ENCODE assay signal across 2 cellular contexts in genomic region chr16:50593410-50594139, GRCh38.
TF ChIP-seq lines count a peak whose summit lies in the region.

No MANE protein-coding gene starts in this region.

TF ChIP-seq in HCT116, 20 proteins besides CTCF, POLR2A, EP300 and RAD21:
- TF ChIP-seq REST (IDR thresholded peaks at IDR 0.05; ENCODE audit: low read depth) (no peak), YY1 (IDR thresholded peaks at IDR 0.05; ENCODE audit: extremely low read depth, insufficient replicate concordance, low read depth, low read length) (no peak), JUND (IDR thresholded peaks at IDR 0.05) (no peak), ZBTB33 (IDR thresholded peaks at IDR 0.05; ENCODE audit: extremely low read depth, insufficient replicate concordance, low read length) (no peak), ELF1 (IDR thresholded peaks at IDR 0.05; ENCODE audit: borderline replicate concordance, low read depth) (no peak), ZNF274 (IDR thresholded peaks at IDR 0.05; ENCODE audit: low read depth, low read length) (no peak), FOSL1 (IDR thresholded peaks at IDR 0.05; ENCODE audit: low read depth) (no peak), CBX3 (IDR thresholded peaks at IDR 0.05; ENCODE audit: low read depth) (no peak), EZH2phosphoT487 (IDR thresholded peaks at IDR 0.05; ENCODE audit: borderline replicate concordance) (no peak), CEBPB (IDR thresholded peaks at IDR 0.05; ENCODE audit: low read depth) (no peak), POLR2AphosphoS5 (IDR thresholded peaks at IDR 0.05; ENCODE audit: low read depth, low read length) (no peak)

TF ChIP-seq in GM12878, 131 proteins besides CTCF, POLR2A, EP300 and RAD21:
- TF ChIP-seq FOXK2 (IDR thresholded peaks at IDR 0.05), result no peak
- TF ChIP-seq CEBPB (IDR thresholded peaks at IDR 0.05; ENCODE audit: borderline replicate concordance in 1 of 2, low read depth in 2 of 2, low read length in 2 of 2), result no peak
- no peak for TF ChIP-seq WRNIP1 (IDR thresholded peaks at IDR 0.05; ENCODE audit: borderline replicate concordance, low read depth, low read length)
- TF ChIP-seq ZNF207 (IDR thresholded peaks at IDR 0.05; ENCODE audit: borderline replicate concordance), result no peak
- TF ChIP-seq POLR2AphosphoS2 (IDR thresholded peaks at IDR 0.05; ENCODE audit: low read depth, low read length), result no peak
